Comparison of ENCODE assay signal across 34 cellular contexts in genomic region chr12:106429636-106430035, GRCh38.
"Had no signal": no experiment of that assay in that cellular context is flagged by ENCODE, and none has a peak within 500 bp of the region (broad histone marks: within the 10 kb centered on the region; RNA-seq: fewer than 3 reads in every experiment).

No MANE protein-coding gene starts in this region.

- H3K36me3 ChIP-seq: Peyer's patch, WERI-Rb-1 had no signal

- H3K9me3 Mint-ChIP-seq: activated CD8-positive, alpha-beta T cell treated with anti-CD3 and anti-CD28 coated beads for 36 hours; activated naive CD8-positive, alpha-beta T cell treated with anti-CD3 and anti-CD28 coated beads for 36 hours; activated T-cell treated with anti-CD3 and anti-CD28 coated beads, Interleukin-2, amount 50 U/mL, for 72 hours; activated T-helper 17 cell treated with anti-CD3 and anti-CD28 coated beads, Interleukin-2, amount 50 U/mL, for 72 hours had no signal

- H3K4me1 ChIP-seq: ascending aorta, Peyer's patch had no signal

- DNase-seq: activated CD4-positive, alpha-beta T cell treated with anti-CD3 and anti-CD28 coated beads for 1 hour; activated CD4-positive, alpha-beta T cell treated with anti-CD3 and anti-CD28 coated beads for 48 hours; activated CD4-positive, alpha-beta T cell treated with anti-CD3 and anti-CD28 coated beads, Interleukin-2, amount 50 U/mL, for 4 hours; activated CD4-positive, CD25-positive, alpha-beta regulatory T cell; activated CD8-positive, alpha-beta T cell treated with anti-CD3 and anti-CD28 coated beads for 36 hours; activated effector memory CD4-positive, alpha-beta T cell treated with anti-CD3 and anti-CD28 coated beads, Interleukin-2, amount 50 U/mL, for 16 hours; activated naive CD4-positive, alpha-beta T cell; activated naive CD4-positive, alpha-beta T cell treated with anti-CD3 and anti-CD28 coated beads, Interleukin-2, amount 50 U/mL, for 16 hours; activated naive CD8-positive, alpha-beta T cell treated with anti-CD3 and anti-CD28 coated beads for 36 hours; activated T-cell treated with anti-CD3 and anti-CD28 coated beads, Interleukin-2, amount 50 U/mL, for 1 hour; activated T-cell treated with anti-CD3 and anti-CD28 coated beads, Interleukin-2, amount 50 U/mL, for 72 hours; amygdala; Kasumi-1; KG1; MG63; NCI-H1048; NCI-H1105 treated with DMSO at 0.1 percent for 48 hours; NCI-H1436; NCI-H1694; NCI-H1930; NCI-H2081 treated with DMSO at 0.1 percent for 48 hours; NCI-H345; NCI-H524 treated with DMSO at 0.1 percent for 48 hours; PC-3; Peyer's patch; RPMI8226; SIG-M5; SW 1271; T1000; WERI-Rb-1 had no signal

- H3K9me3 ChIP-seq: ascending aorta, MG63, Peyer's patch had no signal

- H3K27ac ChIP-seq: ascending aorta, cardiac muscle cell, Peyer's patch, WERI-Rb-1 had no signal

- H3K4me3 Mint-ChIP-seq: activated CD8-positive, alpha-beta T cell treated with anti-CD3 and anti-CD28 coated beads for 36 hours; activated naive CD8-positive, alpha-beta T cell treated with anti-CD3 and anti-CD28 coated beads for 36 hours; activated T-cell treated with anti-CD3 and anti-CD28 coated beads, Interleukin-2, amount 50 U/mL, for 72 hours; activated T-helper 17 cell treated with anti-CD3 and anti-CD28 coated beads, Interleukin-2, amount 50 U/mL, for 72 hours had no signal

- H3K27me3 Mint-ChIP-seq: activated CD8-positive, alpha-beta T cell treated with anti-CD3 and anti-CD28 coated beads for 36 hours; activated naive CD8-positive, alpha-beta T cell treated with anti-CD3 and anti-CD28 coated beads for 36 hours; activated T-helper 17 cell treated with anti-CD3 and anti-CD28 coated beads, Interleukin-2, amount 50 U/mL, for 72 hours had no signal

- H3K4me3 ChIP-seq: ascending aorta, cardiac muscle cell, MG63, Peyer's patch had no signal

- ATAC-seq: activated CD8-positive, alpha-beta T cell treated with anti-CD3 and anti-CD28 coated beads for 36 hours; activated T-cell treated with anti-CD3 and anti-CD28 coated beads, Interleukin-2, amount 50 U/mL, for 72 hours; activated T-helper 17 cell treated with anti-CD3 and anti-CD28 coated beads, Interleukin-2, amount 50 U/mL, for 72 hours; PC-3; SK-N-SH treated with all-trans-retinoic acid at 6 μM for 48 hours had no signal

- H3K27me3 ChIP-seq: ascending aorta, cardiac muscle cell, MG63, Peyer's patch had no signal

- H3K27ac Mint-ChIP-seq: activated CD8-positive, alpha-beta T cell treated with anti-CD3 and anti-CD28 coated beads for 36 hours; activated naive CD8-positive, alpha-beta T cell treated with anti-CD3 and anti-CD28 coated beads for 36 hours; activated T-cell treated with anti-CD3 and anti-CD28 coated beads, Interleukin-2, amount 50 U/mL, for 72 hours; activated T-helper 17 cell treated with anti-CD3 and anti-CD28 coated beads, Interleukin-2, amount 50 U/mL, for 72 hours had no signal

- H3K4me1 Mint-ChIP-seq: activated naive CD8-positive, alpha-beta T cell treated with anti-CD3 and anti-CD28 coated beads for 36 hours; activated T-helper 17 cell treated with anti-CD3 and anti-CD28 coated beads, Interleukin-2, amount 50 U/mL, for 72 hours had no signal
